13 cellular contexts compared by ENCODE assay signal in genomic region chr18:48805826-48806535, GRCh38.
DNase-seq lines count a peak whose midpoint lies in the region; ATAC-seq and TF ChIP-seq lines count a peak whose summit lies in the region.
"Had no signal": no experiment of that assay in that cellular context is flagged by ENCODE, and none has a peak within 500 bp of the region (broad histone marks: within the 10 kb centered on the region; RNA-seq: fewer than 3 reads in every experiment).

No MANE protein-coding gene starts in this region.

- no peak overlapping the region for H2BK15ac ChIP-seq in mesenchymal stem cell (ENCODE audit: low read depth, poor library complexity, severe bottlenecking)

- H3K4ac ChIP-seq in mesenchymal stem cell (ENCODE audit: low read depth in 1 of 2, low read length in 2 of 2): no peak overlapping the region

- H3F3A ChIP-seq in Loucy (ENCODE audit: low read depth): 0 out of 2 replicates have a peak, but pooled peaks cover 3% of the 10 kb centered on the region

- 73% methylated on average over 10 of the region's 10 CpGs for WGBS in right cardiac atrium
- WGBS in mesenchymal stem cell: 92% methylated on average over 10 of the region's 10 CpGs

- TF ChIP-seq CTCF in Loucy (conservative IDR thresholded peaks at IDR 0.05; ENCODE audit: low read length): no peak

- no peaks in the 10 kb centered on the region for H3K79me2 ChIP-seq in Loucy (ENCODE audit: insufficient read depth, low read length)

- no peak overlapping the region for H2BK120ac ChIP-seq in mesenchymal stem cell (ENCODE audit: low read depth, low read length)

- H3K4me1 Mint-ChIP-seq in activated T-cell treated with anti-CD3 and anti-CD28 coated beads, Interleukin-2, amount 50 U/mL, for 72 hours (ENCODE audit: low read depth): peaks cover 62% of the 10 kb centered on the region
- peaks cover 74% of the 10 kb centered on the region for H3K4me1 Mint-ChIP-seq in stimulated activated naive CD8-positive, alpha-beta T cell treated with anti-CD3 and anti-CD28 coated beads, Interleukin-15, amount 100 ng/mL, for 72 hours

- DNase-seq in activated T-cell treated with anti-CD3 and anti-CD28 coated beads, Interleukin-2, amount 50 U/mL, for 72 hours: no peak
- peak in 1 of 3 donors; percentile 57 for DNase-seq in right cardiac atrium
- peak in 1 of 2 donors; percentile 3 for DNase-seq in stimulated activated naive CD8-positive, alpha-beta T cell treated with anti-CD3 and anti-CD28 coated beads, Interleukin-15, amount 100 ng/mL, for 72 hours
- no peak for DNase-seq in NCI-H446 treated with DMSO at 0.1 percent for 48 hours (lab: John Stamatoyannopoulos, UW)
- no peak for DNase-seq in HEK293T (ENCODE audit: extremely low spot score)
- no peak for DNase-seq in amniotic stem cell (lab: John Stamatoyannopoulos, UW)
- DNase-seq in mesenchymal stem cell: no peak
- DNase-seq: activated naive CD4-positive, alpha-beta T cell; GF-D8; NCI-H510A treated with DMSO at 0.1 percent for 48 hours; stimulated activated CD4-positive, alpha-beta T cell treated with anti-CD3 and anti-CD28 coated beads, Interleukin-15, amount 100 ng/mL, for 24 hours had no signal

- H3K18ac ChIP-seq in mesenchymal stem cell (ENCODE audit: low read depth in 1 of 2, low read length in 2 of 2): no peak overlapping the region

- H3K9me3 Mint-ChIP-seq in activated T-cell treated with anti-CD3 and anti-CD28 coated beads, Interleukin-2, amount 50 U/mL, for 72 hours: no peaks in the 10 kb centered on the region
- H3K9me3 Mint-ChIP-seq in stimulated activated naive CD8-positive, alpha-beta T cell treated with anti-CD3 and anti-CD28 coated beads, Interleukin-15, amount 100 ng/mL, for 72 hours: peaks cover 0 to 5% of the 10 kb centered on the region in 2 donors
- H3K9me3 Mint-ChIP-seq: CD4-positive, alpha-beta T cell had no signal

- no peak overlapping the region for H3K23ac ChIP-seq in mesenchymal stem cell (ENCODE audit: low read length in 2 of 2)

- H3K14ac ChIP-seq in mesenchymal stem cell (ENCODE audit: low read length in 2 of 2): no peak overlapping the region

- H4K20me1 ChIP-seq in Loucy (ENCODE audit: insufficient read depth, low read length, poor library complexity, severe bottlenecking): no peaks in the 10 kb centered on the region

- H3K27ac ChIP-seq in right cardiac atrium (ENCODE audit: low read length): peak overlapping the region; percentile 94
- H3K27ac ChIP-seq in mesenchymal stem cell (ENCODE audit: low read length, poor library complexity, severe bottlenecking): no peak overlapping the region

- H3K9ac ChIP-seq in Loucy (ENCODE audit: low read depth, low read length, poor library complexity, severe bottlenecking) (no peak overlapping the region), mesenchymal stem cell (ENCODE audit: low read length) (no peak overlapping the region)

- no peaks in the 10 kb centered on the region for H3K36me3 ChIP-seq in Loucy (ENCODE audit: insufficient read depth, low read length)
- H3K36me3 ChIP-seq in mesenchymal stem cell (ENCODE audit: control insufficient read depth in 1 of 2, insufficient read depth in 2 of 2, low read depth in 1 of 2, low read length in 2 of 2): peaks cover 31 to 44% of the 10 kb centered on the region in 2 experiments

- H3K27me3 ChIP-seq in Loucy (ENCODE audit: insufficient read depth, low read length, poor library complexity, severe bottlenecking): no peaks in the 10 kb centered on the region
- H3K27me3 ChIP-seq in right cardiac atrium (ENCODE audit: control insufficient read depth, insufficient read depth): no peaks in the 10 kb centered on the region
- H3K27me3 ChIP-seq in mesenchymal stem cell (ENCODE audit: control insufficient read depth in 1 of 2, insufficient read depth in 1 of 2, low read length in 2 of 2): no peaks in the 10 kb centered on the region

- no peak overlapping the region for H4K91ac ChIP-seq in mesenchymal stem cell (ENCODE audit: low read length)

- no peaks in the 10 kb centered on the region for H3K9me2 ChIP-seq in Loucy (replicated peaks; ENCODE audit: low read depth, low read length)

- no peak overlapping the region for H2AK5ac ChIP-seq in mesenchymal stem cell (ENCODE audit: low read length, severe bottlenecking)

- ATAC-seq in activated T-cell treated with anti-CD3 and anti-CD28 coated beads, Interleukin-2, amount 50 U/mL, for 72 hours (replicated peaks in 1 of 2): no peak
- ATAC-seq in right cardiac atrium: peak in 1 of 2 donors; percentile 11
- ATAC-seq in stimulated activated naive CD8-positive, alpha-beta T cell treated with anti-CD3 and anti-CD28 coated beads, Interleukin-15, amount 100 ng/mL, for 72 hours: peak; percentile 4

- POLR2A ChIA-PET in HEK293T (lab: Yijun Ruan, JAX): no interaction called here

- intact Hi-C loops in right cardiac atrium (cut with DNase I): no loop called here

- no peaks in the 10 kb centered on the region for H3K36me3 Mint-ChIP-seq in activated T-cell treated with anti-CD3 and anti-CD28 coated beads, Interleukin-2, amount 50 U/mL, for 72 hours (ENCODE audit: insufficient read depth in 2 of 2)

- H3K27me3 Mint-ChIP-seq in activated T-cell treated with anti-CD3 and anti-CD28 coated beads, Interleukin-2, amount 50 U/mL, for 72 hours (ENCODE audit: low read depth): no peaks in the 10 kb centered on the region
- no peaks in the 10 kb centered on the region for H3K27me3 Mint-ChIP-seq in stimulated activated naive CD8-positive, alpha-beta T cell treated with anti-CD3 and anti-CD28 coated beads, Interleukin-15, amount 100 ng/mL, for 72 hours
- H3K27me3 Mint-ChIP-seq: CD4-positive, alpha-beta T cell had no signal

- H3K4me2 ChIP-seq in Loucy (ENCODE audit: low read depth, low read length, poor library complexity, severe bottlenecking): peak overlapping the region; percentile 70
- no peak overlapping the region for H3K4me2 ChIP-seq in mesenchymal stem cell (ENCODE audit: low read length, poor library complexity, severe bottlenecking)

- H3K4me3 ChIP-seq in Loucy (ENCODE audit: low read length, poor library complexity, severe bottlenecking) (peak overlapping the region; percentile 60), right cardiac atrium (ENCODE audit: low read length) (no peak overlapping the region), mesenchymal stem cell (ENCODE audit: insufficient read depth in 1 of 2, low read depth in 1 of 2, low read length in 2 of 2) (no peak overlapping the region)

- CTCF ChIA-PET in HEK293T (lab: Yijun Ruan, JAX): interaction anchor here (0.6 kb wide), 1 partner anchor 435 kb away, joined by 6 read pairs; no protein-coding TSS in a partner anchor

- H3K27ac Mint-ChIP-seq in activated T-cell treated with anti-CD3 and anti-CD28 coated beads, Interleukin-2, amount 50 U/mL, for 72 hours: peak overlapping the region; percentile 8
- no peak overlapping the region for H3K27ac Mint-ChIP-seq in stimulated activated naive CD8-positive, alpha-beta T cell treated with anti-CD3 and anti-CD28 coated beads, Interleukin-15, amount 100 ng/mL, for 72 hours

- peaks cover 11% of the 10 kb centered on the region for H3K79me1 ChIP-seq in mesenchymal stem cell (replicated peaks; ENCODE audit: low read length, poor library complexity, severe bottlenecking)

- H4K8ac ChIP-seq in mesenchymal stem cell (ENCODE audit: low read length): no peak overlapping the region

- H3K4me3 Mint-ChIP-seq in activated T-cell treated with anti-CD3 and anti-CD28 coated beads, Interleukin-2, amount 50 U/mL, for 72 hours: no peak overlapping the region
- peak overlapping the region in 1 of 2 donors; percentile 58 for H3K4me3 Mint-ChIP-seq in stimulated activated naive CD8-positive, alpha-beta T cell treated with anti-CD3 and anti-CD28 coated beads, Interleukin-15, amount 100 ng/mL, for 72 hours

- no peak overlapping the region for H2BK5ac ChIP-seq in mesenchymal stem cell (ENCODE audit: low read depth, low read length, poor library complexity, severe bottlenecking)

- H2AFZ ChIP-seq in Loucy (ENCODE audit: low read length) (no peak overlapping the region), mesenchymal stem cell (ENCODE audit: low read depth, low read length) (no peak overlapping the region)

- no peak overlapping the region for H2BK12ac ChIP-seq in mesenchymal stem cell (ENCODE audit: low read length in 2 of 2)

- peaks cover 34% of the 10 kb centered on the region for H3K4me1 ChIP-seq in Loucy (ENCODE audit: insufficient read depth, low read length, poor library complexity, severe bottlenecking)
- H3K4me1 ChIP-seq in right cardiac atrium (ENCODE audit: control insufficient read depth, insufficient read depth, low read length): peaks cover 31% of the 10 kb centered on the region
- H3K4me1 ChIP-seq in mesenchymal stem cell (ENCODE audit: control insufficient read depth, insufficient read depth, low read depth, low read length): peaks cover 7% of the 10 kb centered on the region

- no peaks in the 10 kb centered on the region for H3K9me3 ChIP-seq in Loucy (ENCODE audit: insufficient read depth, low read depth, low read length)
- H3K9me3 ChIP-seq in right cardiac atrium (ENCODE audit: control insufficient read depth, low read length): no peaks in the 10 kb centered on the region
- no peaks in the 10 kb centered on the region for H3K9me3 ChIP-seq in mesenchymal stem cell (ENCODE audit: control insufficient read depth, low read length)

TF ChIP-seq in HEK293T, 16 proteins besides CTCF, POLR2A, EP300 and RAD21:
- TF ChIP-seq SUZ12 (IDR thresholded peaks at IDR 0.05) (no peak), CTBP1 (IDR thresholded peaks at IDR 0.05; ENCODE audit: borderline replicate concordance) (no peak), FOXK2 (IDR thresholded peaks at IDR 0.05) (no peak)
